ENCODE assay signal across 3 cellular contexts in genomic region chr5:66587771-66588170, GRCh38.
TF ChIP-seq lines count a peak whose summit lies in the region.

No MANE protein-coding gene starts in this region.

TF ChIP-seq in GM23338, 12 proteins besides CTCF, POLR2A, EP300 and RAD21:
- TF ChIP-seq POLR2AphosphoS5 (IDR thresholded peaks at IDR 0.05; ENCODE audit: low read depth) = no peak
- TF ChIP-seq JUNB (IDR thresholded peaks at IDR 0.05; ENCODE audit: unreplicated experiment) = no peak
- no peak for TF ChIP-seq ETS1 (IDR thresholded peaks at IDR 0.05)
TF ChIP-seq in GM23338: peak in this region for 0.

TF ChIP-seq in WTC11, 78 proteins besides CTCF, POLR2A, EP300 and RAD21:
- no peak for TF ChIP-seq ELF4 (CRISPR knock-in tag; IDR thresholded peaks at IDR 0.05; ENCODE audit: low read depth)
- TF ChIP-seq, protein P1, sequence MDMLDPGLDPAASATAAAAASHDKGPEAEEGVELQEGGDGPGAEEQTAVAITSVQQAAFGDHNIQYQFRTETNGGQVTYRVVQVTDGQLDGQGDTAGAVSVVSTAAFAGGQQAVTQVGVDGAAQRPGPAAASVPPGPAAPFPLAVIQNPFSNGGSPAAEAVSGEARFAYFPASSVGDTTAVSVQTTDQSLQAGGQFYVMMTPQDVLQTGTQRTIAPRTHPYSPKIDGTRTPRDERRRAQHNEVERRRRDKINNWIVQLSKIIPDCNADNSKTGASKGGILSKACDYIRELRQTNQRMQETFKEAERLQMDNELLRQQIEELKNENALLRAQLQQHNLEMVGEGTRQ (CRISPR knock-in tag; IDR thresholded peaks at IDR 0.05) = peak; percentile 56

TF ChIP-seq in H1, 55 proteins besides CTCF, POLR2A, EP300 and RAD21:
- TF ChIP-seq E2F6 (IDR thresholded peaks at IDR 0.05) (0 out of 2 replicates have a peak, but pooled peaks have one; percentile 12), RXRA (IDR thresholded peaks at IDR 0.05; ENCODE audit: insufficient read depth, low read depth, low read length) (no peak)
